In genomic region chr12:54279227-54279631, GRCh38 we compare ENCODE assay signal across 1 cellular context.
TF ChIP-seq lines count a peak whose summit lies in the region.

No MANE protein-coding gene starts in this region.

TF ChIP-seq in SK-N-SH, 30 proteins besides CTCF, POLR2A, EP300 and RAD21:
- 0 out of 2 replicates have a peak, but pooled peaks have one; percentile 57 for TF ChIP-seq TEAD4 (IDR thresholded peaks at IDR 0.05; ENCODE audit: borderline replicate concordance, insufficient read depth)
- peak; percentile 32; the same call in 1 of the 2 replicates for TF ChIP-seq REST (IDR thresholded peaks at IDR 0.05; ENCODE audit: low read depth, low read length)
- TF ChIP-seq ELF1 (IDR thresholded peaks at IDR 0.05), result 0 out of 2 replicates have a peak, but pooled peaks have one; percentile 11
- TF ChIP-seq YY1 (IDR thresholded peaks at IDR 0.05; ENCODE audit: low read depth), result peak; percentile 56; the same call in 1 of the 2 replicates
- peak; percentile 3; the same call in 1 of the 2 replicates for TF ChIP-seq GABPA (IDR thresholded peaks at IDR 0.05; ENCODE audit: low read depth)
- TF ChIP-seq NRF1 (IDR thresholded peaks at IDR 0.05; ENCODE audit: low read depth, low read length), result no peak
- no peak for TF ChIP-seq ZBTB33 (IDR thresholded peaks at IDR 0.05; ENCODE audit: borderline replicate concordance, low read depth)
TF ChIP-seq in SK-N-SH: peak in this region for 5.
